In the genomic region with DNA sequence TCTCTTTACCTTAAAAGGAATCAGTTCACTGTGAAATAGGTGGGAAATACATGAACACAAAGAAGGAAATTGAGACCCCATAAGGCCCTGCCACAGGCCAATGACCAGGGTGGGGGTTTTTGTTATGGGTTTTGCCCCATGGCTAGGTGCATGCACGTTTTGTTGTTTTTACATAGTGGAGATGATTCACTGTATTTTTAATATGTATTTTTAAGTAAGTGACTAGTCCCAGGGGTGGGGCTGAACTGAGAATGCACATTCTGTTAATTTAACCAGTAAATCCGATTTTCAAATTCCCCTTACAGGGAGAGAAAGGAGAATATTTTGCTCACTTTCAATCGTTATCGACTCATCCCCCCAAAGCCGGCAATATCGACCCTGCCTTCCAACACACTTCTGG, we compare ENCODE assay signal across 21 cellular contexts. TPM values are rescaled to one million over a fixed set of nuclear protein-coding genes. Genes with fewer than 3 reads are reported as not detected.
"Had no signal": no experiment of that assay in that cellular context is flagged by ENCODE, and none has a peak within 500 bp of the region (broad histone marks: within the 10 kb centered on the region; RNA-seq: fewer than 3 reads in every experiment).

No MANE protein-coding gene starts in this region.

- ATAC-seq: activated CD4-positive, alpha-beta T cell treated with anti-CD3 and anti-CD28 coated beads for 36 hours; activated CD8-positive, alpha-beta T cell treated with anti-CD3 and anti-CD28 coated beads, Interleukin-2, amount 10 ng/mL, durations not matched to agents 7 days and 5 days; gastrocnemius medialis; naive thymus-derived CD4-positive, alpha-beta T cell; psoas muscle; right lobe of liver; T-cell had no signal

- H3K4me3 Mint-ChIP-seq: activated CD4-positive, alpha-beta T cell treated with anti-CD3 and anti-CD28 coated beads for 36 hours; activated CD8-positive, alpha-beta T cell treated with anti-CD3 and anti-CD28 coated beads, Interleukin-2, amount 10 ng/mL, durations not matched to agents 7 days and 5 days; naive thymus-derived CD4-positive, alpha-beta T cell; T-cell had no signal

- H3K4me1 Mint-ChIP-seq: activated CD4-positive, alpha-beta T cell treated with anti-CD3 and anti-CD28 coated beads for 36 hours had no signal

- H3K9me3 ChIP-seq: ascending aorta, gastrocnemius medialis, psoas muscle, right lobe of liver, upper lobe of left lung had no signal

- H3K36me3 ChIP-seq: ascending aorta, gastrocnemius medialis, right lobe of liver, upper lobe of left lung had no signal

- H3K27ac Mint-ChIP-seq: activated CD4-positive, alpha-beta T cell treated with anti-CD3 and anti-CD28 coated beads for 36 hours; activated CD8-positive, alpha-beta T cell treated with anti-CD3 and anti-CD28 coated beads, Interleukin-2, amount 10 ng/mL, durations not matched to agents 7 days and 5 days; naive thymus-derived CD4-positive, alpha-beta T cell; T-cell had no signal

- H3K9me3 Mint-ChIP-seq: naive thymus-derived CD4-positive, alpha-beta T cell; T-cell had no signal

- H3K27ac ChIP-seq: ascending aorta, coronary artery, gastrocnemius medialis, psoas muscle, right lobe of liver, upper lobe of left lung, VCaP had no signal

- DNase-seq: activated CD4-positive, alpha-beta T cell treated with anti-CD3 and anti-CD28 coated beads for 36 hours; activated CD8-positive, alpha-beta memory T cell treated with anti-CD3 and anti-CD28 coated beads, Interleukin-2, amount 50 U/mL, for 48 hours; activated CD8-positive, alpha-beta T cell treated with anti-CD3 and anti-CD28 coated beads, Interleukin-2, amount 10 ng/mL, durations not matched to agents 7 days and 5 days; caudate nucleus; effector memory CD4-positive, alpha-beta T cell; gastrocnemius medialis; hippocampal formation; kidney glomerular epithelial cell; naive thymus-derived CD4-positive, alpha-beta T cell; nucleus accumbens; psoas muscle; right lobe of liver; stimulated activated naive CD4-positive, alpha-beta T cell treated with Interleukin-2 at 50 U/mL for 16 hours; T-cell; T1000; upper lobe of left lung had no signal

- H3K4me3 ChIP-seq: ascending aorta, coronary artery, gastrocnemius medialis, psoas muscle, right lobe of liver, upper lobe of left lung had no signal

- H3K27me3 ChIP-seq: ascending aorta, right lobe of liver, upper lobe of left lung had no signal

- H3K36me3 Mint-ChIP-seq: naive thymus-derived CD4-positive, alpha-beta T cell; T-cell had no signal

- H3K4me1 ChIP-seq: ascending aorta had no signal

RNA-seq across cellular contexts. Expression of gene DLK1, which starts 51.0 kb away (rescaled TPM):
- total RNA-seq: activated CD4-positive, alpha-beta T cell treated with anti-CD3 and anti-CD28 coated beads for 36 hours; activated CD8-positive, alpha-beta T cell treated with anti-CD3 and anti-CD28 coated beads, Interleukin-2, amount 10 ng/mL, durations not matched to agents 7 days and 5 days; fibroblast of lung; lower leg skin; naive thymus-derived CD4-positive, alpha-beta T cell had no signal
- polyA plus RNA-seq: fibroblast of lung; naive thymus-derived CD4-positive, alpha-beta T cell had no signal
